In genomic region chr2:226680674-226681073, GRCh38 we compare ENCODE assay signal across 1 cellular context.
TF ChIP-seq lines count a peak whose summit lies in the region.

No MANE protein-coding gene starts in this region.

TF ChIP-seq in HepG2, 621 proteins besides CTCF, POLR2A, EP300 and RAD21 (continued from another document):
- TF ChIP-seq PAXIP1 (CRISPR knock-in tag; conservative IDR thresholded peaks at IDR 0.05), result 0 out of 2 replicates have a peak, but pooled peaks have one; percentile 29
- no peak for TF ChIP-seq ZNF468 (CRISPR knock-in tag; IDR thresholded peaks at IDR 0.05)
- TF ChIP-seq HNF4A (CRISPR knock-in tag; IDR thresholded peaks at IDR 0.05), result peak; percentile 20; the same call in 1 of the 2 replicates
- TF ChIP-seq ZNF761 (CRISPR knock-in tag; conservative IDR thresholded peaks at IDR 0.05), result no peak
